Comparison of ENCODE assay signal across 8 cellular contexts in genomic region chr2:237693281-237694039, GRCh38.
A peak's percentile ranks its signal among the peaks of the same experiment; 100 is the strongest.
DNase-seq lines count a peak whose midpoint lies in the region; ATAC-seq and TF ChIP-seq lines count a peak whose summit lies in the region.

No MANE protein-coding gene starts in this region.

- H3K9me3 ChIP-seq in OCI-LY3 (ENCODE audit: insufficient read depth, low read length) (no peaks in the 10 kb centered on the region), mucosa of rectum (ENCODE audit: control insufficient read depth in 2 of 2, low read length in 2 of 2) (no peaks in the 10 kb centered on the region)

- no peak for TF ChIP-seq CTCF in OCI-LY3 (IDR thresholded peaks at IDR 0.05; ENCODE audit: low read depth, low read length)

- peak; percentile 70 for DNase-seq in activated effector memory CD4-positive, alpha-beta T cell treated with anti-CD3 and anti-CD28 coated beads, Interleukin-2, amount 50 U/mL, for 16 hours
- no peak for DNase-seq in activated effector memory CD4-positive, alpha-beta T cell treated with Interleukin-2 at 50 U/mL for 16 hours
- no peak for DNase-seq in central memory CD8-positive, alpha-beta T cell (ENCODE audit: low spot score in 2 of 2)
- no peak for DNase-seq in activated gamma-delta T cell (lab: John Stamatoyannopoulos, UW)

- peak overlapping the region; percentile 96 for H3K4me2 ChIP-seq in OCI-LY3 (ENCODE audit: low read length)

- peak overlapping the region; percentile 93 for H3K4me3 Mint-ChIP-seq in central memory CD8-positive, alpha-beta T cell

- no peak for ATAC-seq in central memory CD8-positive, alpha-beta T cell (replicated peaks; ENCODE audit: extremely low read depth, poor library complexity, severe bottlenecking)
- ATAC-seq in HG02642 (IDR thresholded peaks at IDR 0.05; ENCODE audit: poor library complexity, unreplicated experiment) (no peak), HG03025 (IDR thresholded peaks at IDR 0.05; ENCODE audit: low FRiP score, unreplicated experiment) (no peak)

- no peak overlapping the region for H2AFZ ChIP-seq in OCI-LY3 (ENCODE audit: low read depth, low read length)

- peaks cover 48% of the 10 kb centered on the region for H4K20me1 ChIP-seq in OCI-LY3 (ENCODE audit: insufficient read depth, low read length)

- H3K9me3 Mint-ChIP-seq in central memory CD8-positive, alpha-beta T cell = no peaks in the 10 kb centered on the region

- H3K4me1 ChIP-seq in OCI-LY3 (ENCODE audit: low read length) (peaks cover 53% of the 10 kb centered on the region), mucosa of rectum (ENCODE audit: control insufficient read depth in 2 of 2, insufficient read depth in 2 of 2, low read length in 2 of 2) (peaks cover 45 to 71% of the 10 kb centered on the region in 2 donors)

- peak overlapping the region; percentile 97 for H3K27ac Mint-ChIP-seq in central memory CD8-positive, alpha-beta T cell (ENCODE audit: low read depth)

- peaks cover 82% of the 10 kb centered on the region for H3K4me1 Mint-ChIP-seq in central memory CD8-positive, alpha-beta T cell

- H3K27me3 Mint-ChIP-seq in central memory CD8-positive, alpha-beta T cell = no peaks in the 10 kb centered on the region

- H3K79me2 ChIP-seq in OCI-LY3 (ENCODE audit: low read length) = peaks cover 60% of the 10 kb centered on the region

- H3K27me3 ChIP-seq in OCI-LY3 (ENCODE audit: low read depth, low read length) = peaks cover 12% of the 10 kb centered on the region
- no peaks in the 10 kb centered on the region for H3K27me3 ChIP-seq in mucosa of rectum (ENCODE audit: control insufficient read depth in 2 of 2, insufficient read depth in 2 of 2, low read length in 2 of 2)

- peaks cover 24% of the 10 kb centered on the region for H3K36me3 Mint-ChIP-seq in central memory CD8-positive, alpha-beta T cell (ENCODE audit: insufficient read depth)

- H3K9ac ChIP-seq in OCI-LY3 (ENCODE audit: low read length) (peak overlapping the region; percentile 83), mucosa of rectum (ENCODE audit: low read depth in 1 of 2, low read length in 2 of 2) (peak overlapping the region; percentile 85 to 98)

- H3K27ac ChIP-seq in OCI-LY3 (ENCODE audit: low read length) = no peak overlapping the region
- H3K27ac ChIP-seq in mucosa of rectum (ENCODE audit: low read depth in 2 of 2, low read length in 2 of 2) = peak overlapping the region; percentile 95 to 96

- no peaks in the 10 kb centered on the region for H3K36me3 ChIP-seq in OCI-LY3 (replicated peaks; ENCODE audit: low read depth, low read length)
- no peaks in the 10 kb centered on the region for H3K36me3 ChIP-seq in mucosa of rectum (ENCODE audit: control insufficient read depth in 2 of 2, insufficient read depth in 2 of 2, low read length in 2 of 2)

- H3K4me3 ChIP-seq in OCI-LY3 (ENCODE audit: low read length) = peak overlapping the region; percentile 95
- H3K4me3 ChIP-seq in mucosa of rectum (ENCODE audit: low read length in 2 of 2) = peak overlapping the region; percentile 80 to 88
